25 cellular contexts compared by ENCODE assay signal in the genomic region with DNA sequence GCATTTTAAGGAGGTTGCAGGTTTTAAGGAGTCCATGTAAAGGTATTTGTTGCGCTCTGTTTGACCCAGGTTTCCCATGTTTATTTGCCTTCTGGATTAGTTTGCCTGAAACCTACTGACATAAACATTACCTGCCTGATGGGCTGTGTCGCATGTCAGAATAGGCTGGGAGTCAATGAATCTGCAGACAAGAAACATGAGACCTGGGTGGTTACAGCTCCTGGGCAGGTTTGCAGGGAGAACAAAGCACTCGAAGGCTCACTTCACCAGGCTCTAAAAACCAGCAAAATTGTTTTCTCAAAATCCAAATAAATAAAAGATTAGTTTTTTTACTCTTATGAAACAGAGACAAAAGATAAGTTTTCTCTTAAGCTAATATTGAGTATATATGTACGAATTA.
"Had no signal": no experiment of that assay in that cellular context is flagged by ENCODE, and none has a peak within 500 bp of the region (broad histone marks: within the 10 kb centered on the region; RNA-seq: fewer than 3 reads in every experiment).

No MANE protein-coding gene starts in this region.

- H3K27ac ChIP-seq: esophagus squamous epithelium, left lung, neutrophil, pancreas, right atrium auricular region, sigmoid colon, stomach, vagina had no signal

- H3K36me3 ChIP-seq: esophagus squamous epithelium, left lung, neutrophil, pancreas, right atrium auricular region, sigmoid colon, stomach, thyroid gland, vagina had no signal

- H3K4me1 ChIP-seq: esophagus squamous epithelium, left lung, pancreas, right atrium auricular region, sigmoid colon, stomach, vagina had no signal

- H3K9me3 ChIP-seq: esophagus squamous epithelium, left lung, mucosa of descending colon, neutrophil, pancreas, right atrium auricular region, sigmoid colon, stomach, thyroid gland, vagina had no signal

- H3K4me3 ChIP-seq: esophagus squamous epithelium, left lung, mucosa of descending colon, pancreas, right atrium auricular region, sigmoid colon, stomach, thyroid gland, vagina had no signal

- DNase-seq: cortex of kidney; effector memory CD8-positive, alpha-beta T cell; erythroblast; esophagus squamous epithelium; foreskin melanocyte; hypothalamus; kidney; left lung; mesenchymal stem cell; mucosa of descending colon; naive B cell; pancreas; sigmoid colon; stimulated activated CD4-positive, alpha-beta T cell treated with anti-CD3 and anti-CD28 coated beads, Interleukin-2, amount 100 ng/mL, for 24 hours; stimulated activated CD4-positive, alpha-beta T cell treated with anti-CD3 and anti-CD28 coated beads, Interleukin-4, amount 100 ng/mL, for 24 hours; stimulated activated naive CD4-positive, alpha-beta T cell treated with Interleukin-2 at 50 U/mL for 16 hours; stomach; trophoblast cell had no signal

- ATAC-seq: effector memory CD8-positive, alpha-beta T cell; left lung; mucosa of descending colon; natural killer cell treated with Interleukin-12 subunit alpha and Interleukin-12 subunit beta and Interleukin-15 and Interleukin-18, amount 100 ng/mL, for 72 hours; pancreas; stimulated activated effector memory CD8-positive, alpha-beta T cell treated with anti-CD3 and anti-CD28 coated beads, Interleukin-12 subunit alpha, Interleukin-12 subunit beta, amount 100 ng/mL, for 72 hours had no signal

- FAIRE-seq: endometrium, kidney, pancreas had no signal

- H3K27me3 ChIP-seq: esophagus squamous epithelium, left lung, neutrophil, pancreas, right atrium auricular region, sigmoid colon, stomach, thyroid gland, vagina had no signal
